18 cellular contexts compared by ENCODE assay signal in genomic region chr1:200400556-200400955, GRCh38. TPM values are rescaled to one million over a fixed set of nuclear protein-coding genes. Genes with fewer than 3 reads are reported as not detected.
DNase-seq lines count a peak whose midpoint lies in the region; ATAC-seq, FAIRE-seq and TF ChIP-seq lines count a peak whose summit lies in the region.
"Had no signal": no experiment of that assay in that cellular context is flagged by ENCODE, and none has a peak within 500 bp of the region (broad histone marks: within the 10 kb centered on the region; RNA-seq: fewer than 3 reads in every experiment).

No MANE protein-coding gene starts in this region.

- H3K27ac ChIP-seq in Panc1 (ENCODE audit: low read length) (peak overlapping the region; percentile 57), smooth muscle cell (ENCODE audit: low read depth) (no peak overlapping the region), colonic mucosa (no peak overlapping the region)
- H3K27ac ChIP-seq: SJSA1 had no signal

- H3K36me3 ChIP-seq in Panc1 (ENCODE audit: control insufficient read depth, insufficient read depth, low read length) (peaks cover 37% of the 10 kb centered on the region), smooth muscle cell (ENCODE audit: low read depth) (no peaks in the 10 kb centered on the region), colonic mucosa (no peaks in the 10 kb centered on the region)

- H3K4me1 ChIP-seq in Panc1 (ENCODE audit: control insufficient read depth, insufficient read depth, low read length) (peaks cover 28% of the 10 kb centered on the region), smooth muscle cell (ENCODE audit: low read depth) (peaks cover 19% of the 10 kb centered on the region), colonic mucosa (no peaks in the 10 kb centered on the region)
- H3K4me1 ChIP-seq: Caco-2 had no signal

- no TSS peak for BruUV-seq in Panc1 (replicated peaks; lab: Mats Ljungman, UMichigan)

- peaks cover 41% of the 10 kb centered on the region for H3K79me2 ChIP-seq in smooth muscle cell (ENCODE audit: low read depth)

- H3K27me3 ChIP-seq in Panc1 (ENCODE audit: control insufficient read depth, insufficient read depth, low read length) (no peaks in the 10 kb centered on the region), smooth muscle cell (ENCODE audit: low read depth) (no peaks in the 10 kb centered on the region), colonic mucosa (no peaks in the 10 kb centered on the region)
- H3K27me3 ChIP-seq: SJSA1 had no signal

- TF ChIP-seq CTCF in D721Med (IDR thresholded peaks at IDR 0.05; ENCODE audit: insufficient read depth, missing control alignments) (no peak), Panc1 (IDR thresholded peaks at IDR 0.05) (no peak), smooth muscle cell (IDR thresholded peaks at IDR 0.05; ENCODE audit: borderline replicate concordance, insufficient read depth, poor library complexity, severe bottlenecking) (no peak), colonic mucosa (IDR thresholded peaks at IDR 0.05) (no peak)

- no peak overlapping the region for H3K9ac ChIP-seq in smooth muscle cell (ENCODE audit: low read depth)
- no peak overlapping the region for H3K9ac ChIP-seq in colonic mucosa (ENCODE audit: low read depth in 2 of 2, low read length in 2 of 2)

- DNase-seq in D721Med (ENCODE audit: insufficient read length, low spot score) (no peak), Panc1 (ENCODE audit: low read depth, low spot score) (no peak), inferior parietal cortex (ENCODE audit: extremely low spot score) (peak; percentile 43), smooth muscle cell (lab: John Stamatoyannopoulos, UW; ENCODE audit: unreplicated experiment) (no peak), GDM1 (lab: John Stamatoyannopoulos, UW) (no peak), cardiac septum (ENCODE audit: low spot score) (no peak), colonic mucosa (no peak)
- DNase-seq: Caco-2, EL, H7, MV-4-11, NCI-H1417, NCI-H1930, NCI-H2171, NCI-H446 treated with DMSO at 0.1 percent for 48 hours, NCI-H774, PC-3 had no signal

- intact Hi-C loops in Panc1 (cut with micrococcal nuclease; ENCODE audit: unreplicated experiment) (no loop called here), cardiac septum (cut with DNase I) (no loop called here), colonic mucosa (cut with DNase I) (no loop called here)

- no peak overlapping the region for H2AFZ ChIP-seq in smooth muscle cell (ENCODE audit: low read depth)

- ATAC-seq in Panc1: no peak

- H3K4me3 ChIP-seq in Panc1 (ENCODE audit: low read depth in 2 of 2, low read length in 2 of 2) (no peak overlapping the region), smooth muscle cell (no peak overlapping the region), colonic mucosa (no peak overlapping the region)
- H3K4me3 ChIP-seq: SJSA1 had no signal

- CTCF ChIA-PET in Panc1 (lab: Charles Lee): no interaction called here

- H3F3A ChIP-seq in smooth muscle cell (ENCODE audit: low read depth): peaks cover 8% of the 10 kb centered on the region

- in situ Hi-C loops in Panc1 (cut with HindIII; ENCODE audit: low pct_unique_long_range_greater_than_20kb, low sequenced_read_pairs): no loop called here

- WGBS in smooth muscle cell (ENCODE audit: low lambda C conversion rate): 89% methylated on average over 2 of the region's 2 CpGs

- H3K4me2 ChIP-seq in smooth muscle cell: peak overlapping the region; percentile 27

- H3K9me3 ChIP-seq in Panc1 (ENCODE audit: control insufficient read depth, insufficient read depth, low read depth, low read length) (no peaks in the 10 kb centered on the region), smooth muscle cell (replicated peaks; ENCODE audit: low read depth) (no peaks in the 10 kb centered on the region), colonic mucosa (no peaks in the 10 kb centered on the region)
- H3K9me3 ChIP-seq: Caco-2, SJSA1 had no signal

- POLR2A ChIA-PET in Panc1 (lab: Charles Lee): no interaction called here

- H4K20me1 ChIP-seq in smooth muscle cell (ENCODE audit: low read depth): peaks cover 49% of the 10 kb centered on the region

- peak; percentile 16 for FAIRE-seq in D721Med (lab: Jason Lieb, UNC)

RNA-seq across cellular contexts. Expression of gene ZNF281, which starts 9.3 kb away (rescaled TPM):
- total RNA-seq in Panc1 (2021; ENCODE audit: unreplicated experiment) (34.2 TPM), smooth muscle cell (59.4 and 64.4 TPM in 2 replicates), cardiac septum (8.5 TPM), colonic mucosa (10 to 100 TPM in 1 of 2 donors, 1 to 10 TPM in 1; 8.5 to 11.8 TPM)
- 18.4 TPM for polyA plus RNA-seq in Panc1 (2012; ENCODE audit: insufficient read length)
- 34.4 and 35.0 TPM in 2 replicates for polyA plus RNA-seq in smooth muscle cell
